Comparison of ENCODE assay signal across 2 cellular contexts in genomic region chr15:64781299-64781698, GRCh38.
TF ChIP-seq lines count a peak whose summit lies in the region.

No MANE protein-coding gene starts in this region.

TF ChIP-seq in H1, 55 proteins besides CTCF, POLR2A, EP300 and RAD21:
- TF ChIP-seq JUN (IDR thresholded peaks at IDR 0.05; ENCODE audit: low read depth, low read length), result no peak
- no peak for TF ChIP-seq CEBPB (IDR thresholded peaks at IDR 0.05; ENCODE audit: low read depth, low read length)
- no peak for TF ChIP-seq CREB1 (IDR thresholded peaks at IDR 0.05)
- TF ChIP-seq SIRT6 (IDR thresholded peaks at IDR 0.05; ENCODE audit: low read length), result no peak
- TF ChIP-seq CHD2 (IDR thresholded peaks at IDR 0.05; ENCODE audit: low read length), result no peak
- TF ChIP-seq SUZ12 (IDR thresholded peaks at IDR 0.05; ENCODE audit: low read length), result no peak
- no peak for TF ChIP-seq NRF1 (IDR thresholded peaks at IDR 0.05; ENCODE audit: low read depth, low read length)
- TF ChIP-seq BRCA1 (IDR thresholded peaks at IDR 0.05; ENCODE audit: low read depth, low read length), result no peak
TF ChIP-seq in H1: peak in this region for 0.

TF ChIP-seq in liver, 16 proteins besides CTCF, POLR2A, EP300 and RAD21:
- TF ChIP-seq HNF4A (conservative IDR thresholded peaks at IDR 0.05) (peak; percentile 67 to 73), EGR1 (IDR thresholded peaks at IDR 0.05; ENCODE audit: low read depth in 2 of 2) (no peak)
